Comparison of ENCODE assay signal across 1 cellular context in the genomic region with DNA sequence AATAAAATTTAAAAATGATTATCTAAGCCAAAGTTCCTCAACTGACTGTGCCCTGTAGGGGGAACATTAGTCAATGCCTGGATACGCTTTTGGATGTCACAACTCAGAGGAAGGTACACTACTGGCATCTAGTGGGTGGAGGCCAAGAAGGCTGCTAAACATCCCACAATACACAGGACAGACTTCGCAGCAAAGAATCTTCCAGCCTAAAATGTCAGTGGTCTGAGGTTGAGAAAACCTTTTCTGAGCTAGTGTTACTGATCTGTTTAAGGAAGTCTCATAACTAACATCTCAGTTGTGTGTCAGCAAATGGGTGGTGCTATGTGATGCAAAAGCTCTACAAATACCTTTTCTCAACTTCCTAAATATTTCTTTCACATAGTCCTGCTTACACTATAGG.
TF ChIP-seq lines count a peak whose summit lies in the region.

No MANE protein-coding gene starts in this region.

TF ChIP-seq in K562, 482 proteins besides CTCF, POLR2A, EP300 and RAD21 (continued from another document):
- TF ChIP-seq, protein P1, sequence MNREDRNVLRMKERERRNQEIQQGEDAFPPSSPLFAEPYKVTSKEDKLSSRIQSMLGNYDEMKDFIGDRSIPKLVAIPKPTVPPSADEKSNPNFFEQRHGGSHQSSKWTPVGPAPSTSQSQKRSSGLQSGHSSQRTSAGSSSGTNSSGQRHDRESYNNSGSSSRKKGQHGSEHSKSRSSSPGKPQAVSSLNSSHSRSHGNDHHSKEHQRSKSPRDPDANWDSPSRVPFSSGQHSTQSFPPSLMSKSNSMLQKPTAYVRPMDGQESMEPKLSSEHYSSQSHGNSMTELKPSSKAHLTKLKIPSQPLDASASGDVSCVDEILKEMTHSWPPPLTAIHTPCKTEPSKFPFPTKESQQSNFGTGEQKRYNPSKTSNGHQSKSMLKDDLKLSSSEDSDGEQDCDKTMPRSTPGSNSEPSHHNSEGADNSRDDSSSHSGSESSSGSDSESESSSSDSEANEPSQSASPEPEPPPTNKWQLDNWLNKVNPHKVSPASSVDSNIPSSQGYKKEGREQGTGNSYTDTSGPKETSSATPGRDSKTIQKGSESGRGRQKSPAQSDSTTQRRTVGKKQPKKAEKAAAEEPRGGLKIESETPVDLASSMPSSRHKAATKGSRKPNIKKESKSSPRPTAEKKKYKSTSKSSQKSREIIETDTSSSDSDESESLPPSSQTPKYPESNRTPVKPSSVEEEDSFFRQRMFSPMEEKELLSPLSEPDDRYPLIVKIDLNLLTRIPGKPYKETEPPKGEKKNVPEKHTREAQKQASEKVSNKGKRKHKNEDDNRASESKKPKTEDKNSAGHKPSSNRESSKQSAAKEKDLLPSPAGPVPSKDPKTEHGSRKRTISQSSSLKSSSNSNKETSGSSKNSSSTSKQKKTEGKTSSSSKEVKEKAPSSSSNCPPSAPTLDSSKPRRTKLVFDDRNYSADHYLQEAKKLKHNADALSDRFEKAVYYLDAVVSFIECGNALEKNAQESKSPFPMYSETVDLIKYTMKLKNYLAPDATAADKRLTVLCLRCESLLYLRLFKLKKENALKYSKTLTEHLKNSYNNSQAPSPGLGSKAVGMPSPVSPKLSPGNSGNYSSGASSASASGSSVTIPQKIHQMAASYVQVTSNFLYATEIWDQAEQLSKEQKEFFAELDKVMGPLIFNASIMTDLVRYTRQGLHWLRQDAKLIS (CRISPR knock-in tag; IDR thresholded peaks at IDR 0.05) = no peak
- no peak for TF ChIP-seq MECOM (CRISPR knock-in tag; IDR thresholded peaks at IDR 0.05)
